43 cellular contexts compared by ENCODE assay signal in genomic region chrY:20780776-20781175, GRCh38. TPM values are rescaled to one million over a fixed set of nuclear protein-coding genes. Genes with fewer than 3 reads are reported as not detected.
"Had no signal": no experiment of that assay in that cellular context is flagged by ENCODE, and none has a peak within 500 bp of the region (broad histone marks: within the 10 kb centered on the region; RNA-seq: fewer than 3 reads in every experiment).

No MANE protein-coding gene starts in this region.

- H3K36me3 ChIP-seq: adrenal gland, ascending aorta, brain microvascular endothelial cell, breast epithelium, cardiac muscle cell had no signal

- H3K36me3 Mint-ChIP-seq: activated naive CD4-positive, alpha-beta T cell treated with anti-CD3 and anti-CD28 coated beads, Interleukin-2, amount 50 U/mL, for 24 hours; activated naive CD4-positive, alpha-beta T cell treated with anti-CD3 and anti-CD28 coated beads, Interleukin-2, amount 50 U/mL, for 72 hours; activated naive CD8-positive, alpha-beta T cell; activated naive CD8-positive, alpha-beta T cell treated with anti-CD3 and anti-CD28 coated beads for 36 hours; brain had no signal

- H3K4me1 Mint-ChIP-seq: activated T-helper 17 cell treated with anti-CD3 and anti-CD28 coated beads, Interleukin-2, amount 50 U/mL, for 72 hours; brain had no signal

- H3K27me3 Mint-ChIP-seq: activated naive CD4-positive, alpha-beta T cell treated with anti-CD3 and anti-CD28 coated beads, Interleukin-2, amount 10 ng/mL, durations not matched to agents 7 days and 5 days; activated naive CD4-positive, alpha-beta T cell treated with anti-CD3 and anti-CD28 coated beads, Interleukin-2, amount 50 U/mL, for 24 hours; activated naive CD8-positive, alpha-beta T cell; activated naive CD8-positive, alpha-beta T cell treated with anti-CD3 and anti-CD28 coated beads for 36 hours; activated naive CD8-positive, alpha-beta T cell treated with anti-CD3 and anti-CD28 coated beads, Interleukin-2, amount 10 ng/mL, durations not matched to agents 7 days and 5 days; activated naive CD8-positive, alpha-beta T cell treated with anti-CD3 and anti-CD28 coated beads, Interleukin-2, amount 50 U/mL, for 24 hours; activated T-cell treated with anti-CD3 and anti-CD28 coated beads, Interleukin-2, amount 50 U/mL, for 24 hours; activated T-helper 17 cell treated with anti-CD3 and anti-CD28 coated beads, Interleukin-2, amount 50 U/mL, for 72 hours; brain; central memory CD8-positive, alpha-beta T cell had no signal

- DNase-seq: activated effector memory CD4-positive, alpha-beta T cell treated with anti-CD3 and anti-CD28 coated beads, Interleukin-2, amount 50 U/mL, for 16 hours; activated effector memory CD4-positive, alpha-beta T cell treated with Interleukin-2 at 50 U/mL for 16 hours; activated gamma-delta T cell; activated gamma-delta T cell treated with Interleukin-2 at 50 U/mL for 16 hours; activated naive CD4-positive, alpha-beta T cell; activated naive CD4-positive, alpha-beta T cell treated with anti-CD3 and anti-CD28 coated beads for 36 hours; activated naive CD4-positive, alpha-beta T cell treated with anti-CD3 and anti-CD28 coated beads, Interleukin-2, amount 10 ng/mL, durations not matched to agents 7 days and 5 days; activated naive CD4-positive, alpha-beta T cell treated with anti-CD3 and anti-CD28 coated beads, Interleukin-2, amount 50 U/mL, for 16 hours; activated naive CD4-positive, alpha-beta T cell treated with Interleukin-2 at 50 U/mL for 16 hours; activated naive CD8-positive, alpha-beta T cell treated with anti-CD3 and anti-CD28 coated beads for 36 hours; activated naive CD8-positive, alpha-beta T cell treated with anti-CD3 and anti-CD28 coated beads, Interleukin-2, amount 10 ng/mL, durations not matched to agents 7 days and 5 days; activated naive CD8-positive, alpha-beta T cell treated with anti-CD3 and anti-CD28 coated beads, Interleukin-2, amount 50 U/mL, for 24 hours; activated T-cell treated with anti-CD3 and anti-CD28 coated beads, Interleukin-2, amount 50 U/mL, for 24 hours; activated T-cell treated with anti-CD3 and anti-CD28 coated beads, Interleukin-2, amount 50 U/mL, for 4 hours; activated T-cell treated with anti-CD3 and anti-CD28 coated beads, Interleukin-2, amount 50 U/mL, for 48 hours; activated T-cell treated with anti-CD3 and anti-CD28 coated beads, Interleukin-2, amount 50 U/mL, for 72 hours; adrenal gland; amniotic stem cell; amygdala; anterior cingulate cortex; aorta; body of pancreas; brain microvascular endothelial cell; caudate nucleus; central memory CD4-positive, alpha-beta T cell; cerebellar nuclear complex had no signal

- H3K4me3 Mint-ChIP-seq: activated naive CD4-positive, alpha-beta T cell treated with anti-CD3 and anti-CD28 coated beads for 36 hours; activated naive CD4-positive, alpha-beta T cell treated with anti-CD3 and anti-CD28 coated beads, Interleukin-2, amount 10 ng/mL, durations not matched to agents 7 days and 5 days; activated naive CD8-positive, alpha-beta T cell; activated naive CD8-positive, alpha-beta T cell treated with anti-CD3 and anti-CD28 coated beads for 36 hours; activated naive CD8-positive, alpha-beta T cell treated with anti-CD3 and anti-CD28 coated beads, Interleukin-2, amount 10 ng/mL, durations not matched to agents 7 days and 5 days; activated naive CD8-positive, alpha-beta T cell treated with anti-CD3 and anti-CD28 coated beads, Interleukin-2, amount 50 U/mL, for 24 hours; activated T-cell treated with anti-CD3 and anti-CD28 coated beads, Interleukin-2, amount 50 U/mL, for 24 hours; activated T-cell treated with anti-CD3 and anti-CD28 coated beads, Interleukin-2, amount 50 U/mL, for 4 hours; activated T-cell treated with anti-CD3 and anti-CD28 coated beads, Interleukin-2, amount 50 U/mL, for 72 hours; activated T-helper 1 cell treated with anti-CD3 and anti-CD28 coated beads, Interleukin-12 subunit alpha, Interleukin-12 subunit beta, Interleukin-2, Interleukin-4 antibody, amounts not matched to agents 30 ng/mL and 10 ng/mL and 1 ng/mL, durations not matched to agents 14 hours and 24 hours and 36 hours; activated T-helper 17 cell treated with anti-CD3 and anti-CD28 coated beads, Interleukin-2, amount 50 U/mL, for 72 hours; brain; central memory CD8-positive, alpha-beta T cell had no signal

- H3K9me3 Mint-ChIP-seq: activated naive CD4-positive, alpha-beta T cell treated with anti-CD3 and anti-CD28 coated beads for 36 hours; activated naive CD4-positive, alpha-beta T cell treated with anti-CD3 and anti-CD28 coated beads, Interleukin-2, amount 50 U/mL, for 24 hours; activated naive CD4-positive, alpha-beta T cell treated with anti-CD3 and anti-CD28 coated beads, Interleukin-2, amount 50 U/mL, for 72 hours; activated naive CD8-positive, alpha-beta T cell treated with anti-CD3 and anti-CD28 coated beads for 36 hours; activated naive CD8-positive, alpha-beta T cell treated with anti-CD3 and anti-CD28 coated beads, Interleukin-2, amount 10 ng/mL, durations not matched to agents 7 days and 5 days; activated naive CD8-positive, alpha-beta T cell treated with anti-CD3 and anti-CD28 coated beads, Interleukin-2, amount 50 U/mL, for 24 hours; activated T-cell treated with anti-CD3 and anti-CD28 coated beads, Interleukin-2, amount 50 U/mL, for 24 hours; activated T-cell treated with anti-CD3 and anti-CD28 coated beads, Interleukin-2, amount 50 U/mL, for 4 hours; activated T-cell treated with anti-CD3 and anti-CD28 coated beads, Interleukin-2, amount 50 U/mL, for 72 hours; activated T-helper 1 cell treated with anti-CD3 and anti-CD28 coated beads, Interleukin-12 subunit alpha, Interleukin-12 subunit beta, Interleukin-2, Interleukin-4 antibody, amounts not matched to agents 30 ng/mL and 10 ng/mL and 1 ng/mL, durations not matched to agents 14 hours and 24 hours and 36 hours; activated T-helper 17 cell treated with anti-CD3 and anti-CD28 coated beads, Interleukin-2, amount 50 U/mL, for 72 hours; activated T-helper 2 cell treated with anti-CD3 and anti-CD28 coated beads, Interferon-gamma antibody, Interleukin-2, Interleukin-4, amounts not matched to agents 10 μg/mL and 5 μg/mL and 100 μg/mL, durations not matched to agents 14 hours and 24 hours and 36 hours; central memory CD8-positive, alpha-beta T cell had no signal

- FAIRE-seq: astrocyte, bronchial epithelial cell had no signal

- H3K27me3 ChIP-seq: adrenal gland, ascending aorta, body of pancreas, brain microvascular endothelial cell, breast epithelium, cardiac muscle cell had no signal

- H3K27ac Mint-ChIP-seq: activated naive CD4-positive, alpha-beta T cell treated with anti-CD3 and anti-CD28 coated beads for 36 hours; activated naive CD4-positive, alpha-beta T cell treated with anti-CD3 and anti-CD28 coated beads, Interleukin-2, amount 50 U/mL, for 24 hours; activated naive CD4-positive, alpha-beta T cell treated with anti-CD3 and anti-CD28 coated beads, Interleukin-2, amount 50 U/mL, for 72 hours; activated naive CD8-positive, alpha-beta T cell; activated naive CD8-positive, alpha-beta T cell treated with anti-CD3 and anti-CD28 coated beads for 36 hours; activated naive CD8-positive, alpha-beta T cell treated with anti-CD3 and anti-CD28 coated beads, Interleukin-2, amount 10 ng/mL, durations not matched to agents 7 days and 5 days; activated naive CD8-positive, alpha-beta T cell treated with anti-CD3 and anti-CD28 coated beads, Interleukin-2, amount 50 U/mL, for 24 hours; activated T-cell treated with anti-CD3 and anti-CD28 coated beads, Interleukin-2, amount 50 U/mL, for 24 hours; activated T-cell treated with anti-CD3 and anti-CD28 coated beads, Interleukin-2, amount 50 U/mL, for 72 hours; activated T-helper 1 cell treated with anti-CD3 and anti-CD28 coated beads, Interleukin-12 subunit alpha, Interleukin-12 subunit beta, Interleukin-2, Interleukin-4 antibody, amounts not matched to agents 30 ng/mL and 10 ng/mL and 1 ng/mL, durations not matched to agents 14 hours and 24 hours and 36 hours; activated T-helper 17 cell treated with anti-CD3 and anti-CD28 coated beads, Interleukin-2, amount 50 U/mL, for 72 hours; activated T-helper 2 cell treated with anti-CD3 and anti-CD28 coated beads, Interferon-gamma antibody, Interleukin-2, Interleukin-4, amounts not matched to agents 10 μg/mL and 5 μg/mL and 100 μg/mL, durations not matched to agents 14 hours and 24 hours and 36 hours; brain had no signal

- H3K4me1 ChIP-seq: adrenal gland, ascending aorta, body of pancreas, breast epithelium had no signal

- H3K4me3 ChIP-seq: adrenal gland, ascending aorta, body of pancreas, breast epithelium, cardiac muscle cell had no signal

- H3K9me3 ChIP-seq: adrenal gland, ascending aorta, body of pancreas, breast epithelium had no signal

- H3K27ac ChIP-seq: adrenal gland, ascending aorta, body of pancreas, brain microvascular endothelial cell, breast epithelium, cardiac muscle cell had no signal

- ATAC-seq: activated T-cell treated with anti-CD3 and anti-CD28 coated beads, Interleukin-2, amount 50 U/mL, for 4 hours; activated T-helper 17 cell treated with anti-CD3 and anti-CD28 coated beads, Interleukin-2, amount 50 U/mL, for 72 hours; body of pancreas had no signal

RNA-seq across cellular contexts. Expression of gene RPS4Y2, which starts 24.9 kb away (rescaled TPM):
- total RNA-seq: activated naive CD4-positive, alpha-beta T cell treated with anti-CD3 and anti-CD28 coated beads for 36 hours; activated naive CD4-positive, alpha-beta T cell treated with anti-CD3 and anti-CD28 coated beads, Interleukin-2, amount 50 U/mL, for 72 hours; activated naive CD8-positive, alpha-beta T cell treated with anti-CD3 and anti-CD28 coated beads for 36 hours; activated T-cell treated with anti-CD3 and anti-CD28 coated beads, Interleukin-2, amount 50 U/mL, for 4 hours; activated T-cell treated with anti-CD3 and anti-CD28 coated beads, Interleukin-2, amount 50 U/mL, for 72 hours; activated T-helper 1 cell treated with anti-CD3 and anti-CD28 coated beads, Interleukin-12 subunit alpha, Interleukin-12 subunit beta, Interleukin-2, Interleukin-4 antibody, amounts not matched to agents 30 ng/mL and 10 ng/mL and 1 ng/mL, durations not matched to agents 14 hours and 24 hours and 36 hours; activated T-helper 2 cell treated with anti-CD3 and anti-CD28 coated beads, Interferon-gamma antibody, Interleukin-2, Interleukin-4, amounts not matched to agents 10 μg/mL and 5 μg/mL and 100 μg/mL, durations not matched to agents 14 hours and 24 hours and 36 hours; adrenal gland; aorta; ascending aorta; astrocyte; body of pancreas; breast epithelium; bronchial epithelial cell; cardiac muscle cell; cardiac septum; cerebellum; chondrocyte had no signal
- polyA plus RNA-seq: adipose tissue, adrenal gland, aorta, cardiac muscle cell had no signal
